26 cellular contexts compared by ENCODE assay signal in genomic region chr12:49901026-49901425, GRCh38. TPM values are rescaled to one million over a fixed set of nuclear protein-coding genes. Genes with fewer than 3 reads are reported as not detected.
DNase-seq lines count a peak whose midpoint lies in the region; ATAC-seq, FAIRE-seq and TF ChIP-seq lines count a peak whose summit lies in the region.
"Had no signal": no experiment of that assay in that cellular context is flagged by ENCODE, and none has a peak within 500 bp of the region (broad histone marks: within the 10 kb centered on the region; RNA-seq: fewer than 3 reads in every experiment).

No MANE protein-coding gene starts in this region.

- no peak overlapping the region for H3K14ac ChIP-seq in neuronal stem cell (ENCODE audit: low read length)

- H4K8ac ChIP-seq in neuronal stem cell (ENCODE audit: low read depth, low read length) = no peak overlapping the region

- no peak overlapping the region for H2AK5ac ChIP-seq in neuronal stem cell (ENCODE audit: low read depth, low read length)

- peaks cover 41 to 71% of the 10 kb centered on the region in 2 donors for H3K27me3 Mint-ChIP-seq in stimulated activated naive B cell treated with anti-CD40 and anti-IgM and Interleukin-4, amounts not matched to agents 10 μg/mL and 1 μg/mL and 100 μg/mL, for 72 hours

- H3K36me3 ChIP-seq in Karpas-422 (ENCODE audit: insufficient read depth, low read length) (no peaks in the 10 kb centered on the region), K562 (ENCODE audit: control insufficient read depth, insufficient read depth, low read length) (no peaks in the 10 kb centered on the region), neuronal stem cell (replicated peaks in 1 of 2; ENCODE audit: control insufficient read depth in 2 of 2, insufficient read depth in 2 of 2, low read length in 2 of 2) (no peaks in the 10 kb centered on the region)
- H3K36me3 ChIP-seq: SJCRH30 had no signal

- H3K23ac ChIP-seq in neuronal stem cell (ENCODE audit: low read depth, low read length, poor library complexity) = no peak overlapping the region

- peak overlapping the region; percentile 79 for H3K4me2 ChIP-seq in Karpas-422 (ENCODE audit: low read depth, low read length, poor library complexity, severe bottlenecking)
- no peak overlapping the region for H3K4me2 ChIP-seq in K562 (ENCODE audit: insufficient read depth, low read length)
- H3K4me2 ChIP-seq in neuronal stem cell (ENCODE audit: insufficient read depth, low read length, poor library complexity, severe bottlenecking) = no peak overlapping the region

- no peak for FAIRE-seq in K562 (lab: Jason Lieb, UNC)
- FAIRE-seq: GM18507, RCC 7860 had no signal

- no peak for TF ChIP-seq POLR2A in K562 (conservative IDR thresholded peaks at IDR 0.05)

- no peaks in the 10 kb centered on the region for H3K9me3 Mint-ChIP-seq in stimulated activated naive B cell treated with anti-CD40 and anti-IgM and Interleukin-4, amounts not matched to agents 10 μg/mL and 1 μg/mL and 100 μg/mL, for 72 hours
- H3K9me3 Mint-ChIP-seq: CD8-positive, alpha-beta memory T cell; T-cell had no signal

- no peak overlapping the region for H2BK120ac ChIP-seq in neuronal stem cell (ENCODE audit: low read depth, low read length)

- BruUV-seq in K562 (replicated peaks; lab: Mats Ljungman, UMichigan) = no TSS peak

- H4K91ac ChIP-seq in neuronal stem cell (ENCODE audit: low read depth, low read length, poor library complexity) = no peak overlapping the region

- H2AFZ ChIP-seq in Karpas-422 (ENCODE audit: low read length) = no peak overlapping the region
- H2AFZ ChIP-seq in K562 (ENCODE audit: low read depth, low read length) = 0 out of 2 replicates have a peak overlapping the region, but pooled peaks have one; percentile 2
- H2AFZ ChIP-seq in neuronal stem cell (ENCODE audit: low read length) = no peak overlapping the region

- H3K27me3 ChIP-seq in Karpas-422 (ENCODE audit: low read length) = no peaks in the 10 kb centered on the region
- peaks cover 4 to 17% of the 10 kb centered on the region in 2 experiments; a peak in 3 of 5 replicates for H3K27me3 ChIP-seq in K562 (ENCODE audit: control insufficient read depth in 2 of 2, insufficient read depth in 2 of 2, low read length in 2 of 2)
- peaks cover 0 to 73% (median 4%) of the 10 kb centered on the region in 3 experiments for H3K27me3 ChIP-seq in neuronal stem cell (ENCODE audit: control insufficient read depth in 3 of 3, insufficient read depth in 3 of 3, low read depth in 1 of 3, low read length in 3 of 3)
- H3K27me3 ChIP-seq: SJCRH30 had no signal

- H3K79me2 ChIP-seq in Karpas-422 (ENCODE audit: low read length) (no peaks in the 10 kb centered on the region), K562 (ENCODE audit: control insufficient read depth, insufficient read depth, low read length) (no peaks in the 10 kb centered on the region)

- 10% methylated on average over 2 of the region's 4 CpGs for WGBS in K562 (ENCODE audit: insufficient coverage, low coverage, missing lambda C conversion rate)
- no CpG with 5 or more reads among the region's 4 CpGs for WGBS in neuronal stem cell (ENCODE audit: extremely low coverage in 2 of 2, insufficient read length in 2 of 2, insufficient replicate concordance in 1 of 2), 2 donors

- H2BK5ac ChIP-seq in neuronal stem cell (ENCODE audit: low read length) = no peak overlapping the region

- H3K4me1 ChIP-seq in Karpas-422 (ENCODE audit: low read length) (peaks cover 85% of the 10 kb centered on the region), K562 (replicated peaks in 1 of 2; ENCODE audit: control insufficient read depth in 2 of 2, insufficient read depth in 2 of 2, low read length in 2 of 2) (peaks cover 22 to 36% of the 10 kb centered on the region in 2 experiments), neuronal stem cell (ENCODE audit: control insufficient read depth in 2 of 2, insufficient read depth in 1 of 2, low read depth in 1 of 2, low read length in 2 of 2) (peaks cover 7 to 20% of the 10 kb centered on the region in 2 donors)

- H4K20me1 ChIP-seq in Karpas-422 (ENCODE audit: insufficient read depth, low read depth, low read length) (no peaks in the 10 kb centered on the region), K562 (replicated peaks; ENCODE audit: control insufficient read depth, insufficient read depth, low read length) (no peaks in the 10 kb centered on the region)

- H3K4ac ChIP-seq in neuronal stem cell (ENCODE audit: low read length) = no peak overlapping the region

- H3K9me3 ChIP-seq in Karpas-422 (ENCODE audit: low read length) (no peaks in the 10 kb centered on the region), K562 (replicated peaks; ENCODE audit: control insufficient read depth, insufficient read depth, low read depth, low read length) (no peaks in the 10 kb centered on the region), neuronal stem cell (replicated peaks in 1 of 2; ENCODE audit: control insufficient read depth in 2 of 2, insufficient read depth in 1 of 2, low read depth in 1 of 2, low read length in 2 of 2) (no peaks in the 10 kb centered on the region)
- H3K9me3 ChIP-seq: SJCRH30 had no signal

- ATAC-seq in K562 = no peak
- ATAC-seq in stimulated activated naive B cell treated with anti-CD40 and anti-IgM and Interleukin-4, amounts not matched to agents 10 μg/mL and 1 μg/mL and 100 μg/mL, for 72 hours (replicated peaks) = no peak
- ATAC-seq: T-cell had no signal

- H3K79me1 ChIP-seq in neuronal stem cell (ENCODE audit: low read depth, low read length) = no peaks in the 10 kb centered on the region

- in situ Hi-C loops in K562 (cut with MboI) = no loop called here

- POLR2A ChIA-PET in K562 (lab: Yijun Ruan, JAX) = interaction anchor here (0.7 to 1.4 kb wide), 2 partner anchors 9 to 462 kb away, joined by 3 to 4 read pairs; no protein-coding TSS in a partner anchor

- no peak overlapping the region for H2BK12ac ChIP-seq in neuronal stem cell (ENCODE audit: low read length)

- DNase-seq in NCI-H1092 (lab: John Stamatoyannopoulos, UW) (peak; percentile 6), NCI-H1092 treated with DMSO at 0.1 percent for 48 hours (lab: John Stamatoyannopoulos, UW) (no peak), Karpas-422 (no peak), K562 (ENCODE audit: extremely low read depth in 1 of 4, low spot score in 3 of 4) (no peak), neuronal stem cell (ENCODE audit: low spot score) (no peak), GM19240 (ENCODE audit: insufficient read length, low spot score) (no peak), cerebellum (ENCODE audit: low spot score) (no peak)
- no peak for DNase-seq in stimulated activated naive B cell treated with anti-CD40 and anti-IgM and Interleukin-4, amounts not matched to agents 10 μg/mL and 1 μg/mL and 100 μg/mL, for 72 hours
- DNase-seq: 8988T; Calu3; CD8-positive, alpha-beta memory T cell; DMS53; GDM1; MM.1S; NCI-H1105 treated with DMSO at 0.1 percent for 48 hours; NCI-H1694 treated with DMSO at 0.1 percent for 48 hours; NCI-H2081 treated with DMSO at 0.1 percent for 48 hours; NCI-H510A; NCI-H748 treated with DMSO at 0.1 percent for 48 hours; SJCRH30; T-cell had no signal

- H3K18ac ChIP-seq in neuronal stem cell (ENCODE audit: low read length) = peak overlapping the region; percentile 55

- H3K4me1 Mint-ChIP-seq in stimulated activated naive B cell treated with anti-CD40 and anti-IgM and Interleukin-4, amounts not matched to agents 10 μg/mL and 1 μg/mL and 100 μg/mL, for 72 hours = peaks cover 9 to 12% of the 10 kb centered on the region in 2 donors

- H3K9ac ChIP-seq in Karpas-422 (ENCODE audit: low read length) (no peak overlapping the region), K562 (ENCODE audit: insufficient read depth in 1 of 2, low read depth in 2 of 2, low read length in 2 of 2) (no peak overlapping the region), neuronal stem cell (ENCODE audit: low read depth, low read length, poor library complexity) (no peak overlapping the region)

- H3K27ac Mint-ChIP-seq in stimulated activated naive B cell treated with anti-CD40 and anti-IgM and Interleukin-4, amounts not matched to agents 10 μg/mL and 1 μg/mL and 100 μg/mL, for 72 hours = no peak overlapping the region
- H3K27ac Mint-ChIP-seq: T-cell had no signal

- CTCF ChIA-PET in K562 (lab: Yijun Ruan, JAX; ENCODE audit: low intra/inter-chr PET ratio) = no interaction called here

- H2BK15ac ChIP-seq in neuronal stem cell (ENCODE audit: low read length) = peak overlapping the region; percentile 34

- TF ChIP-seq RAD21 in K562 (CRISPR knock-in tag; conservative IDR thresholded peaks at IDR 0.05 in 1 of 2, IDR thresholded peaks at IDR 0.05 in 1 of 2) = no peak

- TF ChIP-seq EP300 in K562 (IDR thresholded peaks at IDR 0.05; ENCODE audit: low read length) = no peak

- TF ChIP-seq CTCF in K562 (IDR thresholded peaks at IDR 0.05 in 2 of 3, conservative IDR thresholded peaks at IDR 0.05 in 1 of 3; ENCODE audit: insufficient read depth in 2 of 3, low read depth in 1 of 3, low read length in 3 of 3) = no peak

- peak overlapping the region; percentile 77 for H3K27ac ChIP-seq in Karpas-422 (ENCODE audit: low read length)
- H3K27ac ChIP-seq in K562 (ENCODE audit: extremely low read depth, low read depth, low read length) = no peak overlapping the region
- H3K27ac ChIP-seq in neuronal stem cell (replicated peaks; ENCODE audit: low read length) = no peak overlapping the region
- H3K27ac ChIP-seq: C4-2B, SJCRH30 had no signal

- H3K4me3 ChIP-seq in Karpas-422 (ENCODE audit: low read length) = no peak overlapping the region
- no peak overlapping the region for H3K4me3 ChIP-seq in K562
- no peak overlapping the region for H3K4me3 ChIP-seq in neuronal stem cell (ENCODE audit: low read length in 2 of 2)
- H3K4me3 ChIP-seq: SJCRH30 had no signal

- no peaks in the 10 kb centered on the region for H3K36me3 Mint-ChIP-seq in stimulated activated naive B cell treated with anti-CD40 and anti-IgM and Interleukin-4, amounts not matched to agents 10 μg/mL and 1 μg/mL and 100 μg/mL, for 72 hours
- H3K36me3 Mint-ChIP-seq: T-cell had no signal

- H3K4me3 Mint-ChIP-seq in stimulated activated naive B cell treated with anti-CD40 and anti-IgM and Interleukin-4, amounts not matched to agents 10 μg/mL and 1 μg/mL and 100 μg/mL, for 72 hours = no peak overlapping the region

- no peaks in the 10 kb centered on the region for H3K9me1 ChIP-seq in K562 (ENCODE audit: control insufficient read depth, insufficient read depth, low read length)

- H3K9me2 ChIP-seq in Karpas-422 (replicated peaks; ENCODE audit: insufficient read depth, low read length) = no peaks in the 10 kb centered on the region

- intact Hi-C loops in K562 (cut with micrococcal nuclease) = no loop called here

RNA-seq across cellular contexts. Expression of gene FAIM2, which starts 2.7 kb away (rescaled TPM):
- 27.4 and 49.8 TPM in 2 replicates for total RNA-seq in Karpas-422 (2014; rRNA removed; shearing (Covaris generic); ENCODE audit: low replicate concordance)
- total RNA-seq in K562 (2011; cell fraction: chromatin; rRNA removed; ENCODE audit: low replicate concordance) = not detected in 2 replicates
- not detected in 2 replicates for total RNA-seq in K562 (2011; cell fraction: nucleolus; rRNA removed)
- 0.15 TPM in 1 of 2 replicates, not detected in the other for total RNA-seq in K562 (2011; cell fraction: nucleoplasm; rRNA removed)
- total RNA-seq in K562 (2014; rRNA removed) = not detected in 2 replicates
- total RNA-seq in K562 (2014; rRNA removed; fragmentation: Illumina TruSeq; extraction: Trizol) = not detected in 2 replicates
- not detected in 2 replicates for total RNA-seq in K562 (2015; rRNA removed; fragmentation: Illumina TruSeq; extraction: Trizol)
- total RNA-seq in K562 (2021) = not detected in 2 replicates
- not detected in 2 replicates for polyA plus RNA-seq in K562 (2011; rRNA removed)
- 0.07 and 0.76 TPM in 2 replicates for polyA plus RNA-seq in K562 (2011; cell fraction: cytosol; rRNA removed)
- polyA plus RNA-seq in K562 (2011; cell fraction: nucleus; rRNA removed) = not detected in 2 replicates
- polyA plus RNA-seq in K562 (2012) = 0.09 and 0.17 TPM in 2 replicates
- not detected in 2 replicates for polyA plus RNA-seq in K562 (2014; fragmentation: Illumina TruSeq; extraction: Trizol)
- under 1 TPM in 1 of 2 experiments, not detected in 1; 0.10 TPM for polyA plus RNA-seq in K562 (2014; fragmentation: Nextera tagmentation; extraction: Ambion mirVana)
- polyA plus RNA-seq in K562 (2014; rRNA removed) = 0.01 TPM in 1 of 2 replicates, not detected in the other
- polyA minus RNA-seq in K562 (2011; rRNA and poly(A)+ RNA removed) = not detected in 2 replicates
- not detected in 2 replicates for polyA minus RNA-seq in K562 (2011; cell fraction: cytosol; rRNA and poly(A)+ RNA removed)
- not detected in 2 replicates for polyA minus RNA-seq in K562 (2011; cell fraction: nucleus; rRNA and poly(A)+ RNA removed)
- 5.6 TPM for polyA plus RNA-seq in neuronal stem cell (2013, experiment 1 of 2)
- polyA plus RNA-seq in neuronal stem cell (2013, experiment 2 of 2) = 4.9 TPM
- total RNA-seq in cerebellum = 14.1 TPM
- total RNA-seq: Calu3 had no signal

RNA-seq across cellular contexts. Expression of gene AQP2, which starts 49.5 kb away (rescaled TPM):
- 0.07 and 0.63 TPM in 2 replicates for total RNA-seq in Karpas-422 (2014; rRNA removed; shearing (Covaris generic); ENCODE audit: low replicate concordance)
- not detected in 2 replicates for total RNA-seq in K562 (2011; cell fraction: chromatin; rRNA removed; ENCODE audit: low replicate concordance)
- total RNA-seq in K562 (2011; cell fraction: nucleolus; rRNA removed) = not detected in 2 replicates
- not detected in 2 replicates for total RNA-seq in K562 (2011; cell fraction: nucleoplasm; rRNA removed)
- total RNA-seq in K562 (2014; rRNA removed) (not detected in 2 replicates), K562 (2014; rRNA removed; fragmentation: Illumina TruSeq; extraction: Trizol) (not detected in 2 replicates), K562 (2015; rRNA removed; fragmentation: Illumina TruSeq; extraction: Trizol) (not detected in 2 replicates), K562 (2021) (not detected in 2 replicates), cerebellum (not detected)
- polyA plus RNA-seq in K562 (2011; rRNA removed) (not detected in 2 replicates), K562 (2014; fragmentation: Illumina TruSeq; extraction: Trizol) (not detected in 2 replicates), K562 (2014; fragmentation: Nextera tagmentation; extraction: Ambion mirVana) (not detected), K562 (2014; rRNA removed) (not detected in 2 replicates)
- polyA plus RNA-seq in K562 (2011; cell fraction: cytosol; rRNA removed) = not detected in 2 replicates
- polyA plus RNA-seq in K562 (2011; cell fraction: nucleus; rRNA removed) = not detected in 2 replicates
- not detected in 2 replicates for polyA plus RNA-seq in K562 (2012)
- not detected in 2 replicates for polyA minus RNA-seq in K562 (2011; rRNA and poly(A)+ RNA removed)
- not detected in 2 replicates for polyA minus RNA-seq in K562 (2011; cell fraction: cytosol; rRNA and poly(A)+ RNA removed)
- not detected in 2 replicates for polyA minus RNA-seq in K562 (2011; cell fraction: nucleus; rRNA and poly(A)+ RNA removed)
- not detected for polyA plus RNA-seq in neuronal stem cell (2013, experiment 1 of 2)
- not detected for polyA plus RNA-seq in neuronal stem cell (2013, experiment 2 of 2)
- total RNA-seq: Calu3; CD8-positive, alpha-beta memory T cell; H4; OCI-LY7; SJCRH30; T-cell had no signal
- polyA plus RNA-seq: CD8-positive, alpha-beta memory T cell had no signal

RNA-seq across cellular contexts. Expression of gene BCDIN3D, which starts 58.1 kb away (rescaled TPM):
- total RNA-seq in Karpas-422 (2014; rRNA removed; shearing (Covaris generic); ENCODE audit: low replicate concordance) = 5.8 and 10.2 TPM in 2 replicates
- total RNA-seq in K562 (2011; cell fraction: chromatin; rRNA removed; ENCODE audit: low replicate concordance) = 6.1 and 8.1 TPM in 2 replicates
- total RNA-seq in K562 (2011; cell fraction: nucleolus; rRNA removed) = 10.5 and 11.7 TPM in 2 replicates
- total RNA-seq in K562 (2011; cell fraction: nucleoplasm; rRNA removed) = 9.2 and 11.8 TPM in 2 replicates
- 3.7 and 4.3 TPM in 2 replicates for total RNA-seq in K562 (2014; rRNA removed)
- 4.4 and 4.6 TPM in 2 replicates for total RNA-seq in K562 (2014; rRNA removed; fragmentation: Illumina TruSeq; extraction: Trizol)
- 4.9 TPM in 2 replicates for total RNA-seq in K562 (2015; rRNA removed; fragmentation: Illumina TruSeq; extraction: Trizol)
- 5.1 and 5.6 TPM in 2 replicates for total RNA-seq in K562 (2021)
- 3.7 and 5.6 TPM in 2 replicates for polyA plus RNA-seq in K562 (2011; rRNA removed)
- polyA plus RNA-seq in K562 (2011; cell fraction: cytosol; rRNA removed) = 3.5 and 4.3 TPM in 2 replicates
- 2.3 and 3.5 TPM in 2 replicates for polyA plus RNA-seq in K562 (2011; cell fraction: nucleus; rRNA removed)
- 4.0 and 5.4 TPM in 2 replicates for polyA plus RNA-seq in K562 (2012)
- 5.1 and 5.9 TPM in 2 replicates for polyA plus RNA-seq in K562 (2014; fragmentation: Illumina TruSeq; extraction: Trizol)
- polyA plus RNA-seq in K562 (2014; fragmentation: Nextera tagmentation; extraction: Ambion mirVana) = 1 to 10 TPM; 6.3 to 6.9 TPM
- 5.2 and 5.8 TPM in 2 replicates for polyA plus RNA-seq in K562 (2014; rRNA removed)
- polyA minus RNA-seq in K562 (2011; rRNA and poly(A)+ RNA removed) = 4.7 and 5.3 TPM in 2 replicates
- 1.1 and 1.9 TPM in 2 replicates for polyA minus RNA-seq in K562 (2011; cell fraction: cytosol; rRNA and poly(A)+ RNA removed)
- 2.7 and 4.7 TPM in 2 replicates for polyA minus RNA-seq in K562 (2011; cell fraction: nucleus; rRNA and poly(A)+ RNA removed)
- polyA plus RNA-seq in neuronal stem cell (2013, experiment 1 of 2) = 5.6 TPM
- polyA plus RNA-seq in neuronal stem cell (2013, experiment 2 of 2) = 6.0 TPM
- total RNA-seq in cerebellum = 5.0 TPM

Comparison
In these comparisons a context has a peak if more than half of its experiments do, and no peak if none do; other contexts are left out.
1. RNA of gene FAIM2, which starts 2.7 kb away (total RNA-seq): 27.4 to 49.8 TPM in Karpas-422 and 14.1 TPM in cerebellum (single experiment); 0.15 TPM in K562; every median in the first group is over 10 times any median in the second.